In the genomic region with DNA sequence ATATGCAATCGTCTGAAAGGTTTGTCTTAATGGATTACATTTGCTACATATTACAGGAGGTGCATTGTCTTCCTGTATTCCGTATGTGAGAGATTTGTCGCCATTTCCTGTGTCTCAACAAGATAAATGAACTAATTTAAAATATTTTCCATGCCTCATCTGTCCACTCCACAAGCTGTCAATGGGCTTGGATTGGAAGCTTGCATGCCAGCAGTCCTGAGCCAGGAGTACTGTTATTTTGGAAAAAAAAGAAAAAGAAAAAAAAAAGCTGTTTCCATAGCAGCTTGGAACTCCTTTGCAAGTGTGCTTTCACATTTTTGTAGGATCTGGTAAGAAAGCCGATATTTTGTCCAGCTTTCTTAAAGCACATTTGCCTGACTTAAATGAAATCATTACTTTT, we compare ENCODE assay signal across 14 cellular contexts.
DNase-seq lines count a peak whose midpoint lies in the region; ATAC-seq lines count a peak whose summit lies in the region.
"Had no signal": no experiment of that assay in that cellular context is flagged by ENCODE, and none has a peak within 500 bp of the region (broad histone marks: within the 10 kb centered on the region; RNA-seq: fewer than 3 reads in every experiment).

No MANE protein-coding gene starts in this region.

- intact Hi-C loops in right cardiac atrium (cut with DNase I) (no loop called here), aorta (cut with DNase I) (no loop called here)

- peaks cover 0 to 2% of the 10 kb centered on the region in 2 donors for H3K36me3 ChIP-seq in aorta (ENCODE audit: control insufficient read depth in 1 of 2, insufficient read depth in 2 of 2, low read length in 1 of 2)

- H3K9me3 ChIP-seq in right cardiac atrium (ENCODE audit: control insufficient read depth, low read length) = no peaks in the 10 kb centered on the region
- no peaks in the 10 kb centered on the region for H3K9me3 ChIP-seq in aorta (ENCODE audit: control insufficient read depth, low read length)

- DNase-seq in RPMI7951 (ENCODE audit: low read depth) (peak; percentile 3), cerebellum (ENCODE audit: low spot score) (peak; percentile 17), right cardiac atrium (peak in 2 of 3 donors; percentile 23 to 54), aorta (no peak), glomerular visceral epithelial cell (ENCODE audit: extremely low spot score) (no peak)
- DNase-seq: DMS79 treated with DMSO at 0.1 percent for 48 hours, H7, HFFc6, NCI-H1092 treated with DMSO at 0.1 percent for 48 hours, NCI-H2081, NCI-H774 had no signal

- H3K4me3 ChIP-seq in right cardiac atrium (ENCODE audit: low read length) (no peak overlapping the region), aorta (ENCODE audit: low read length in 2 of 2) (no peak overlapping the region)
- H3K4me3 ChIP-seq: K562 had no signal

- H3K27me3 ChIP-seq in right cardiac atrium (ENCODE audit: control insufficient read depth, insufficient read depth) (no peaks in the 10 kb centered on the region), aorta (ENCODE audit: control insufficient read depth in 1 of 2, insufficient read depth in 2 of 2, low read length in 1 of 2) (no peaks in the 10 kb centered on the region)

- 39% methylated on average over 4 of the region's 4 CpGs for WGBS in right cardiac atrium
- 4 to 10% methylated on average over 4 of the region's 4 CpGs for WGBS in aorta, 2 donors

- H3K4me1 ChIP-seq in right cardiac atrium (ENCODE audit: control insufficient read depth, insufficient read depth, low read length) = no peaks in the 10 kb centered on the region
- peaks cover 0 to 7% of the 10 kb centered on the region in 2 donors for H3K4me1 ChIP-seq in aorta (ENCODE audit: control insufficient read depth in 1 of 2, insufficient read depth in 2 of 2, low read length in 2 of 2)

- H3K27ac ChIP-seq in right cardiac atrium (ENCODE audit: low read length) (no peak overlapping the region), aorta (ENCODE audit: low read depth in 1 of 2, low read length in 2 of 2) (no peak overlapping the region)

- peak; percentile 69 to 77 for ATAC-seq in right cardiac atrium
- peak; percentile 65 for ATAC-seq in aorta (ENCODE audit: low FRiP score)
- ATAC-seq in GM18858 (IDR thresholded peaks at IDR 0.05; ENCODE audit: unreplicated experiment) = no peak
- no peak for ATAC-seq in HG02885 (IDR thresholded peaks at IDR 0.05; ENCODE audit: poor library complexity, unreplicated experiment)
- ATAC-seq: K562 had no signal

Comparison
In these comparisons a context has a peak if more than half of its experiments do, and no peak if none do; other contexts are left out.
1. DNase-seq: peak in RPMI7951 (single experiment), cerebellum (single experiment) and right cardiac atrium (2 of 3); none in aorta (0 of 2) and glomerular visceral epithelial cell (single experiment).
2. ATAC-seq: peak in right cardiac atrium (2 of 2) and aorta (single experiment); none in GM18858 (single experiment) and HG02885 (single experiment).